Comparison of ENCODE assay signal across 18 cellular contexts in genomic region chr11:122334546-122335375, GRCh38.
A peak's percentile ranks its signal among the peaks of the same experiment; 100 is the strongest.
DNase-seq lines count a peak whose midpoint lies in the region; ATAC-seq and TF ChIP-seq lines count a peak whose summit lies in the region.
"Had no signal": no experiment of that assay in that cellular context is flagged by ENCODE, and none has a peak within 500 bp of the region (broad histone marks: within the 10 kb centered on the region; RNA-seq: fewer than 3 reads in every experiment).

No MANE protein-coding gene starts in this region.

- H3K9me3 ChIP-seq in right atrium auricular region, result no peaks in the 10 kb centered on the region
- H3K9me3 ChIP-seq in hepatocyte (ENCODE audit: low read depth), result no peaks in the 10 kb centered on the region
- H3K9me3 ChIP-seq in HAP-1, result no peaks in the 10 kb centered on the region; the same call in 1 of the 2 replicates
- H3K9me3 ChIP-seq: A549 had no signal

- H3K27ac Mint-ChIP-seq in chondrocyte (ENCODE audit: unreplicated experiment), result peak overlapping the region; percentile 45
- H3K27ac Mint-ChIP-seq: CD4-positive, CD25-positive, alpha-beta regulatory T cell had no signal

- H3K4me3 ChIP-seq in right atrium auricular region (no peak overlapping the region), hepatocyte (no peak overlapping the region), HAP-1 (no peak overlapping the region)
- H3K4me3 ChIP-seq: A549 had no signal

- no peaks in the 10 kb centered on the region for H3K36me3 Mint-ChIP-seq in chondrocyte (ENCODE audit: low read depth)
- H3K36me3 Mint-ChIP-seq: CD4-positive, CD25-positive, alpha-beta regulatory T cell had no signal

- H2AFZ ChIP-seq in hepatocyte, result no peak overlapping the region

- no peaks in the 10 kb centered on the region for H3K79me2 ChIP-seq in hepatocyte

- ATAC-seq in Right ventricle myocardium superior (ENCODE audit: poor library complexity) (peak; percentile 54), GM19328 (IDR thresholded peaks at IDR 0.05; ENCODE audit: unreplicated experiment) (no peak), GM18867 (IDR thresholded peaks at IDR 0.05; ENCODE audit: unreplicated experiment) (no peak)
- ATAC-seq: A549 had no signal

- H3K4me1 ChIP-seq in right atrium auricular region (peaks cover 0 to 29% of the 10 kb centered on the region in 2 donors), hepatocyte (ENCODE audit: insufficient read depth) (no peaks in the 10 kb centered on the region), HAP-1 (no peaks in the 10 kb centered on the region)

- no peak for DNase-seq in Right ventricle myocardium superior
- no peak for DNase-seq in right atrium auricular region (ENCODE audit: low spot score)
- DNase-seq in chondrocyte (ENCODE audit: low spot score), result no peak
- DNase-seq in hepatocyte (ENCODE audit: low spot score), result no peak
- no peak for DNase-seq in HAP-1 (ENCODE audit: low spot score in 2 of 2)
- DNase-seq in mucosa of gallbladder (ENCODE audit: low spot score), result no peak
- DNase-seq: Calu3; CD4-positive, CD25-positive, alpha-beta regulatory T cell; NCI-H1092 treated with DMSO at 0.1 percent for 48 hours; NCI-H1694; NCI-H345; NCI-H69; NK-92 treated with Interleukin-12 subunit alpha and Interleukin-12 subunit beta, amount 100 ng/mL, for 24 hours; OCI-M1 had no signal

- H3K27me3 Mint-ChIP-seq in chondrocyte (ENCODE audit: low read depth), result peaks cover 11% of the 10 kb centered on the region
- H3K27me3 Mint-ChIP-seq: CD4-positive, CD25-positive, alpha-beta regulatory T cell had no signal

- no peak overlapping the region for H3K4me3 Mint-ChIP-seq in chondrocyte (ENCODE audit: unreplicated experiment)
- H3K4me3 Mint-ChIP-seq: CD4-positive, CD25-positive, alpha-beta regulatory T cell had no signal

- 83% methylated on average over 10 of the region's 11 CpGs for WGBS in hepatocyte (ENCODE audit: low lambda C conversion rate, missing lambda C conversion rate)

- H3K27ac ChIP-seq in right atrium auricular region (peak overlapping the region in 1 of 2 donors; percentile 9), hepatocyte (peak overlapping the region; percentile 61)
- H3K27ac ChIP-seq: A549, RWPE1 had no signal

- H4K20me1 ChIP-seq in hepatocyte (ENCODE audit: insufficient read depth, poor library complexity, severe bottlenecking), result no peaks in the 10 kb centered on the region

- in situ Hi-C loops in HAP-1 (cut with MboI; ENCODE audit: low sequenced_read_pairs), result no loop called here

- peaks cover 3% of the 10 kb centered on the region for H3K4me1 Mint-ChIP-seq in chondrocyte (ENCODE audit: low read depth)
- H3K4me1 Mint-ChIP-seq: CD4-positive, CD25-positive, alpha-beta regulatory T cell had no signal

- H3K27me3 ChIP-seq in right atrium auricular region (no peaks in the 10 kb centered on the region), hepatocyte (no peaks in the 10 kb centered on the region), HAP-1 (ENCODE audit: low read depth) (no peaks in the 10 kb centered on the region)

- H3K9me3 Mint-ChIP-seq in chondrocyte (ENCODE audit: low read depth), result no peaks in the 10 kb centered on the region

- H3K36me3 ChIP-seq in right atrium auricular region (no peaks in the 10 kb centered on the region), hepatocyte (replicated peaks; ENCODE audit: insufficient read depth, low read depth) (no peaks in the 10 kb centered on the region), HAP-1 (replicated peaks) (no peaks in the 10 kb centered on the region)

- no peaks in the 10 kb centered on the region for H3K9me2 ChIP-seq in hepatocyte (replicated peaks; ENCODE audit: insufficient read depth)

- intact Hi-C loops in Right ventricle myocardium superior (cut with DNase I), result no loop called here

- peak overlapping the region; percentile 44 for H3K4me2 ChIP-seq in hepatocyte
- H3K4me2 ChIP-seq: A549 had no signal

- no peak for TF ChIP-seq CTCF in right atrium auricular region (IDR thresholded peaks at IDR 0.05)
- TF ChIP-seq CTCF in chondrocyte (IDR thresholded peaks at IDR 0.05), result no peak
- TF ChIP-seq CTCF in hepatocyte (IDR thresholded peaks at IDR 0.05; ENCODE audit: poor library complexity), result no peak
